17 cellular contexts compared by ENCODE assay signal in the genomic region with DNA sequence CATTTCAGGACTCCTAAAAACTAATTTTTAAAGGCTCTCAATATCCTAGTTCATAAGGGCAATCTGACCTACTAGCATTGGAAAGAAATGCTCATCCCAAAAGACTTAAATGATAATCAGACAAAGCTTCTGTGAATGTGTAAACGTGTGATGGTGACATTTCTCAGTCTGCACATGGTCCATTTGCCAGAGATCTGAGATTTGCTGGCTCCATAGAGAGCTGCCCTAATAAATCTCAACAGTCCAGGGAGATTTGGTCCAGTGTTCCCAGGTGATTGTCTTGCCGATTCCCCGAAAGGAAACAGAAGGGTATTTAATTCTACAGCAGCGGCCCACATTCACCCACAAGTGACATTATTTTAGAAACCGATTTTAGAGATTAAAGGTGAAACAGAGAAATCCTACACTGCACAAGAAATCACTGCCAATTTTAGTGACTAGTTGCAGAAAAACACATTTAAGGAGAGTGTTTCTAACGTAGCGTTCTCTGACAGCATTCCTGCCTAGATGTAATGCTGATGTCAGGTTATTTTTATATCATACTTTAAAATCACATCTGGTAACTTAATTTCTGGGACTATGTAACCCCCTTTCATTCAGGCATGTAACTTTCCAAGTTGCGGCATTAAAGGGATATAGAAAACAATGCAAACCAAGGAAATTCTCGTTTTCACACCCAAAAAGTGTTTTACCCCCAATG.
DNase-seq lines count a peak whose midpoint lies in the region; ATAC-seq and TF ChIP-seq lines count a peak whose summit lies in the region.
"Had no signal": no experiment of that assay in that cellular context is flagged by ENCODE, and none has a peak within 500 bp of the region (broad histone marks: within the 10 kb centered on the region; RNA-seq: fewer than 3 reads in every experiment).

No MANE protein-coding gene starts in this region.

- intact Hi-C loops in left ventricle myocardium superior (cut with micrococcal nuclease), result no loop called here
- intact Hi-C loops in right cardiac atrium (cut with DNase I), result no loop called here

- TF ChIP-seq CTCF in fibroblast of mammary gland (conservative IDR thresholded peaks at IDR 0.05; ENCODE audit: control insufficient read depth, insufficient read depth, low read depth, low read length) (no peak), parathyroid adenoma (IDR thresholded peaks at IDR 0.05) (no peak), GM20000 (IDR thresholded peaks at IDR 0.05; ENCODE audit: extremely low read depth, missing control alignments) (no peak), osteocyte (IDR thresholded peaks at IDR 0.05) (no peak)

- no peaks in the 10 kb centered on the region for H3K36me3 ChIP-seq in parathyroid adenoma (ENCODE audit: control insufficient read depth, insufficient read depth, low read length)

- H3K4me1 ChIP-seq in right cardiac atrium (ENCODE audit: control insufficient read depth, insufficient read depth, low read length) (no peaks in the 10 kb centered on the region), parathyroid adenoma (peaks cover 5% of the 10 kb centered on the region)

- ATAC-seq in left ventricle myocardium superior (peak; percentile 71), right cardiac atrium (no peak)

- peaks cover 31% of the 10 kb centered on the region for H3K4me1 Mint-ChIP-seq in osteocyte (ENCODE audit: unreplicated experiment)
- H3K4me1 Mint-ChIP-seq: CD4-positive, CD25-positive, alpha-beta regulatory T cell had no signal

- no peaks in the 10 kb centered on the region for H3K27me3 Mint-ChIP-seq in osteocyte (ENCODE audit: unreplicated experiment)
- H3K27me3 Mint-ChIP-seq: CD4-positive, CD25-positive, alpha-beta regulatory T cell had no signal

- H3K9me3 Mint-ChIP-seq in osteocyte (ENCODE audit: unreplicated experiment), result peaks cover 8% of the 10 kb centered on the region

- H3K27me3 ChIP-seq in right cardiac atrium (ENCODE audit: control insufficient read depth, insufficient read depth) (no peaks in the 10 kb centered on the region), parathyroid adenoma (ENCODE audit: control insufficient read depth, insufficient read depth, low read length) (no peaks in the 10 kb centered on the region)

- DNase-seq in left ventricle myocardium superior (no peak), right cardiac atrium (no peak), fibroblast of mammary gland (ENCODE audit: low read depth) (peak; percentile 56), GM20000 (ENCODE audit: low spot score) (no peak), osteocyte (ENCODE audit: extremely low spot score, unreplicated experiment) (no peak), iPS-NIHi11 (ENCODE audit: low spot score) (no peak)
- DNase-seq: Calu3; CD4-positive, CD25-positive, alpha-beta regulatory T cell; DMS79; MM.1S; NCI-H1105; NCI-H1694 treated with DMSO at 0.1 percent for 48 hours; NCI-H345; NCI-H526 treated with DMSO at 0.1 percent for 48 hours; OCI-M1; RPMI8226 had no signal

- peaks cover 7% of the 10 kb centered on the region for H3K36me3 Mint-ChIP-seq in osteocyte (ENCODE audit: unreplicated experiment)
- H3K36me3 Mint-ChIP-seq: CD4-positive, CD25-positive, alpha-beta regulatory T cell had no signal

- WGBS in right cardiac atrium, result 37% methylated on average over 9 of the region's 9 CpGs

- no peak overlapping the region for H3K4me3 ChIP-seq in right cardiac atrium (ENCODE audit: low read length)
- no peak overlapping the region for H3K4me3 ChIP-seq in fibroblast of mammary gland (ENCODE audit: control insufficient read depth, low read depth, low read length)
- H3K4me3 ChIP-seq in parathyroid adenoma (ENCODE audit: low read depth, low read length), result no peak overlapping the region

- no peak overlapping the region for H3K4me3 Mint-ChIP-seq in osteocyte (ENCODE audit: unreplicated experiment)
- H3K4me3 Mint-ChIP-seq: CD4-positive, CD25-positive, alpha-beta regulatory T cell had no signal

- H3K9ac ChIP-seq in parathyroid adenoma, result no peak overlapping the region

- H3K79me2 ChIP-seq in parathyroid adenoma, result no peaks in the 10 kb centered on the region

- H3K9me3 ChIP-seq in right cardiac atrium (ENCODE audit: control insufficient read depth, low read length) (no peaks in the 10 kb centered on the region), parathyroid adenoma (ENCODE audit: control insufficient read depth, low read length) (no peaks in the 10 kb centered on the region)

- H3K27ac ChIP-seq in right cardiac atrium (ENCODE audit: low read length), result no peak overlapping the region
- no peak overlapping the region for H3K27ac ChIP-seq in parathyroid adenoma

- H2AFZ ChIP-seq in parathyroid adenoma, result peak overlapping the region; percentile 23

- H3K4me2 ChIP-seq in parathyroid adenoma (ENCODE audit: low read length), result peak overlapping the region; percentile 41

- no peak overlapping the region for H3K27ac Mint-ChIP-seq in osteocyte (ENCODE audit: unreplicated experiment)
- H3K27ac Mint-ChIP-seq: CD4-positive, CD25-positive, alpha-beta regulatory T cell had no signal
